Comparison of ENCODE assay signal across 1 cellular context in genomic region chr3:40299721-40300335, GRCh38.
TF ChIP-seq lines count a peak whose summit lies in the region.

No MANE protein-coding gene starts in this region.

TF ChIP-seq in K562, 482 proteins besides CTCF, POLR2A, EP300 and RAD21 (continued from another document and continues in another):
- TF ChIP-seq CLOCK (CRISPR knock-in tag; IDR thresholded peaks at IDR 0.05; ENCODE audit: borderline replicate concordance) (no peak), NFATC3 (IDR thresholded peaks at IDR 0.05) (0 out of 2 replicates have a peak, but pooled peaks have one; percentile 7), ARID2 (IDR thresholded peaks at IDR 0.05) (0 out of 2 replicates have a peak, but pooled peaks have one; percentile 34), SRSF7 (optimal IDR thresholded peaks at IDR 0.05; ENCODE audit: low read depth, low read length) (no peak), SMAD4 (CRISPR knock-in tag; conservative IDR thresholded peaks at IDR 0.05) (peak; percentile 60), USF1 (CRISPR knock-in tag; IDR thresholded peaks at IDR 0.05) (no peak), ADNP (tag; IDR thresholded peaks at IDR 0.05) (no peak), RFX7 (CRISPR knock-in tag; IDR thresholded peaks at IDR 0.05) (no peak), NCOA2 (IDR thresholded peaks at IDR 0.05; ENCODE audit: partially characterized antibody in 2 of 2) (peak; percentile 29 to 32), HOMEZ (CRISPR knock-in tag; IDR thresholded peaks at IDR 0.05) (0 out of 2 replicates have a peak, but pooled peaks have one; percentile 56), TRIM25 (IDR thresholded peaks at IDR 0.05; ENCODE audit: borderline replicate concordance) (peak; percentile 58; the same call in 1 of the 2 replicates), POLR2B (IDR thresholded peaks at IDR 0.05; ENCODE audit: low read depth, partially characterized antibody) (peak; percentile 54), RFX1 (IDR thresholded peaks at IDR 0.05) (peak; percentile 58), HMG20A (CRISPR knock-in tag; conservative IDR thresholded peaks at IDR 0.05) (no peak), GTF2F1 (IDR thresholded peaks at IDR 0.05; ENCODE audit: low read depth, low read length) (0 out of 2 replicates have a peak, but pooled peaks have one; percentile 23), TCF3 (CRISPR knock-in tag; IDR thresholded peaks at IDR 0.05) (peak; percentile 29; the same call in 1 of the 2 replicates), CHD2 (IDR thresholded peaks at IDR 0.05; ENCODE audit: low read depth, low read length) (peak; percentile 30; the same call in 1 of the 2 replicates), SOX6 (IDR thresholded peaks at IDR 0.05) (peak; percentile 43; the same call in 1 of the 2 replicates), TOE1 (IDR thresholded peaks at IDR 0.05; ENCODE audit: borderline replicate concordance) (0 out of 2 replicates have a peak, but pooled peaks have one; percentile 41), TOE1 (CRISPR knock-in tag; IDR thresholded peaks at IDR 0.05; ENCODE audit: borderline replicate concordance, low read depth) (no peak), SLC30A9 (CRISPR knock-in tag; IDR thresholded peaks at IDR 0.05) (no peak), ETS2 (tag; IDR thresholded peaks at IDR 0.05; ENCODE audit: borderline replicate concordance, poor library complexity, severe bottlenecking) (no peak), ZNF324 (CRISPR knock-in tag; IDR thresholded peaks at IDR 0.05) (no peak), ZEB2 (IDR thresholded peaks at IDR 0.05) (peak; percentile 34; the same call in 1 of the 2 replicates), HEY1 (CRISPR knock-in tag; IDR thresholded peaks at IDR 0.05; ENCODE audit: borderline replicate concordance) (no peak), OTX1 (CRISPR knock-in tag; IDR thresholded peaks at IDR 0.05) (peak; percentile 88), HNRNPUL1 (IDR thresholded peaks at IDR 0.05; ENCODE audit: low read length) (no peak), RBFOX2 (IDR thresholded peaks at IDR 0.05; ENCODE audit: low read depth, low read length) (no peak), ZNF197 (CRISPR knock-in tag; IDR thresholded peaks at IDR 0.05; ENCODE audit: low read depth) (peak; percentile 96), UBTF (IDR thresholded peaks at IDR 0.05; ENCODE audit: borderline replicate concordance in 1 of 2, low read depth in 2 of 2, low read length in 2 of 2) (peak in 1 of 2 experiments; percentile 69; a peak in 1 of 4 replicates), HDGF (IDR thresholded peaks at IDR 0.05) (0 out of 2 replicates have a peak, but pooled peaks have one; percentile 52), ZBTB34 (CRISPR knock-in tag; IDR thresholded peaks at IDR 0.05) (0 out of 2 replicates have a peak, but pooled peaks have one; percentile 5), ZNF282 (CRISPR knock-in tag; IDR thresholded peaks at IDR 0.05) (no peak), ELF4 (CRISPR knock-in tag; IDR thresholded peaks at IDR 0.05) (peak; percentile 85), NR4A1 (CRISPR knock-in tag; IDR thresholded peaks at IDR 0.05) (no peak), NR4A1 (tag; IDR thresholded peaks at IDR 0.05) (peak; percentile 58), STAT5B (CRISPR knock-in tag; IDR thresholded peaks at IDR 0.05) (no peak), SMARCC2 (IDR thresholded peaks at IDR 0.05; ENCODE audit: low read depth) (peak; percentile 79), SIN3B (IDR thresholded peaks at IDR 0.05; ENCODE audit: low read depth) (no peak), ZNF57 (CRISPR knock-in tag; IDR thresholded peaks at IDR 0.05) (no peak), ZFP1 (CRISPR knock-in tag; IDR thresholded peaks at IDR 0.05) (no peak), ESRRB (CRISPR knock-in tag; IDR thresholded peaks at IDR 0.05; ENCODE audit: borderline replicate concordance) (no peak), MEF2D (tag; conservative IDR thresholded peaks at IDR 0.05; ENCODE audit: low read depth) (peak; percentile 53), GABPB2 (CRISPR knock-in tag; conservative IDR thresholded peaks at IDR 0.05) (no peak), TEAD2 (tag; IDR thresholded peaks at IDR 0.05) (peak; percentile 55; the same call in 1 of the 2 replicates), ZNF280B (CRISPR knock-in tag; IDR thresholded peaks at IDR 0.05) (no peak), EGR1 (conservative IDR thresholded peaks at IDR 0.05) (no peak), ZBTB9 (CRISPR knock-in tag; IDR thresholded peaks at IDR 0.05) (peak; percentile 70; the same call in 1 of the 2 replicates), GABPB1 (CRISPR knock-in tag; IDR thresholded peaks at IDR 0.05) (no peak; the same call in 1 of the 2 replicates), NBN (IDR thresholded peaks at IDR 0.05; ENCODE audit: low read depth) (peak; percentile 70), NONO (IDR thresholded peaks at IDR 0.05; ENCODE audit: low read depth in 2 of 2, low read length in 1 of 2) (no peak), CXXC5 (CRISPR knock-in tag; IDR thresholded peaks at IDR 0.05) (peak; percentile 55), MECOM (CRISPR knock-in tag; IDR thresholded peaks at IDR 0.05) (peak; percentile 84), ZNF253 (CRISPR knock-in tag; conservative IDR thresholded peaks at IDR 0.05) (no peak), BRD4 (IDR thresholded peaks at IDR 0.05) (peak; percentile 87), YBX1 (IDR thresholded peaks at IDR 0.05) (no peak), HDAC1 (IDR thresholded peaks at IDR 0.05) (0 out of 4 replicates have a peak, but pooled peaks of 1 of the 2 experiments have one; percentile 47), NCOA1 (IDR thresholded peaks at IDR 0.05; ENCODE audit: low read depth) (peak; percentile 29; the same call in 1 of the 2 replicates), LEF1 (IDR thresholded peaks at IDR 0.05) (peak; percentile 92), PHF8 (IDR thresholded peaks at IDR 0.05; ENCODE audit: borderline replicate concordance, low read length) (no peak; the same call in 1 of the 2 replicates), DNMT1 (IDR thresholded peaks at IDR 0.05) (no peak), FOXO4 (CRISPR knock-in tag; IDR thresholded peaks at IDR 0.05) (no peak), MEF2A (IDR thresholded peaks at IDR 0.05; ENCODE audit: control insufficient read depth, low read depth, low read length) (no peak), ZBED1 (IDR thresholded peaks at IDR 0.05) (no peak), DMBX1 (CRISPR knock-in tag; IDR thresholded peaks at IDR 0.05; ENCODE audit: borderline replicate concordance) (peak; percentile 80; the same call in 1 of the 2 replicates)
